Comparison of ENCODE assay signal across 8 cellular contexts in the genomic region with DNA sequence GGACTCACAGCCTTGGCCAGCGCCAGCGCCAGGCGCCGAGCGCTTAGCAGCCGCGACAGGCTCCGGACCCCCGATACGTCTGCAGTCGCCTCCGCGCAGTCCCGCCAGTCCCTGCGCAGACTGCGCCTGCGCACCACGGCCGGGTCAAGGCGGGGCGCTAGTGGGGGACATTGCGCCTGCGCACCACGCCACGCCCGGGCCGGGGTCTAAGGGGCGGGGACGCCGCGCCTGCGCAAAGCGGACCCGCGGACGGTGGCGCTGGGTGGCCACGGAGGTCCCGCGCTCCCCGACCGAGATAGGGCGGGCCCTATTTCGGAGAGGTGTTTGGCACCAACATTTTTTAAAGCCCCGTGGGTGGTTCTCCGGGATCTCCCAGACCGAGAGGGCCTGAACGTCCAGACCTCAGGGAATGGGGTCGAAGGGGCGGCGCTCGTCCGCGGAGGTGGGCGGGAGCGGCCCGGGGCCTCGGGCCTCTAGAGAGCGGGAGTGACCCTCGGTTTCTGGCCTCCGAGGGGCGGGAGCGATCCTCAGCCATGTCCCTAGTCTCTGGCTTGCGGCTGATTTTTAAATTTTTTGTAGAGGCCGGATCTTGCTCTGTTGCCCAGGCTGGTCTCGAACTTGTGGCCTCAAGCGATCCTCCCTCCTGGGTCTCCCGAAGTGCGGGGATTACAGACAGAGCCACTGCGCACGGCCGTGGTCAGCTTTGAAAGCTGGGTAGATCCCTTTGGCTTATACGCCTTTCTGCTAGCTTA.
DNase-seq lines count a peak whose midpoint lies in the region; ATAC-seq, FAIRE-seq and TF ChIP-seq lines count a peak whose summit lies in the region.
"Not testable (repeated sequence)": the region's sequence is repeated elsewhere in the genome, so short reads cannot be mapped to it uniquely, and the experiment has no call there.

No MANE protein-coding gene starts in this region.

- H3K9me3 Mint-ChIP-seq in activated CD8-positive, alpha-beta memory T cell treated with anti-CD3 and anti-CD28 coated beads, Interleukin-2, amount 10 ng/mL, durations not matched to agents 7 days and 5 days (ENCODE audit: low read depth), result not testable (repeated sequence)

- not testable (repeated sequence) for H3K27me3 Mint-ChIP-seq in activated CD8-positive, alpha-beta memory T cell treated with anti-CD3 and anti-CD28 coated beads, Interleukin-2, amount 10 ng/mL, durations not matched to agents 7 days and 5 days

- peak overlapping the region; percentile 74 for H3K4me3 Mint-ChIP-seq in activated CD8-positive, alpha-beta memory T cell treated with anti-CD3 and anti-CD28 coated beads, Interleukin-2, amount 10 ng/mL, durations not matched to agents 7 days and 5 days

- H3K27ac ChIP-seq in dorsolateral prefrontal cortex (peak overlapping the region in 53 of 59 donors; percentile 24 to 95 (median 78)), kidney (ENCODE audit: low read depth in 2 of 2, low read length in 2 of 2) (peak overlapping the region; percentile 53 to 83), upper lobe of right lung (peak overlapping the region; percentile 84)

- peak overlapping the region; percentile 74 for H3K27ac Mint-ChIP-seq in activated CD8-positive, alpha-beta memory T cell treated with anti-CD3 and anti-CD28 coated beads, Interleukin-2, amount 10 ng/mL, durations not matched to agents 7 days and 5 days

- not testable (repeated sequence) for H3K27me3 ChIP-seq in dorsolateral prefrontal cortex, upper lobe of right lung

- H3K36me3 ChIP-seq in kidney (ENCODE audit: control insufficient read depth in 1 of 2, insufficient read depth in 2 of 2, low read length in 2 of 2); upper lobe of right lung: not testable (repeated sequence)

- not testable (repeated sequence) for H3K36me3 Mint-ChIP-seq in activated CD8-positive, alpha-beta memory T cell treated with anti-CD3 and anti-CD28 coated beads, Interleukin-2, amount 10 ng/mL, durations not matched to agents 7 days and 5 days

- peak; percentile 64 for TF ChIP-seq POLR2A in GM15510 (IDR thresholded peaks at IDR 0.05; ENCODE audit: borderline replicate concordance, extremely low read depth, insufficient read length)

- H3K4me1 Mint-ChIP-seq in activated CD8-positive, alpha-beta memory T cell treated with anti-CD3 and anti-CD28 coated beads, Interleukin-2, amount 10 ng/mL, durations not matched to agents 7 days and 5 days, result not testable (repeated sequence)

- FAIRE-seq in kidney (lab: Jason Lieb, UNC), result not testable (repeated sequence)

- CTCF ChIA-PET in activated CD8-positive, alpha-beta memory T cell treated with anti-CD3 and anti-CD28 coated beads, Interleukin-2, amount 10 ng/mL, durations not matched to agents 7 days and 5 days (lab: Charles Lee), result not testable (repeated sequence)

- TF ChIP-seq CTCF in dorsolateral prefrontal cortex (IDR thresholded peaks at IDR 0.05 in 54 of 56, conservative IDR thresholded peaks at IDR 0.05 in 2 of 56; ENCODE audit: low read depth in 1 of 56, partially characterized antibody in 56 of 56), result peak in 15 of 56 donors; percentile 5 to 40 (median 19)
- not testable (repeated sequence) for TF ChIP-seq CTCF in kidney (IDR thresholded peaks at IDR 0.05; ENCODE audit: borderline replicate concordance, extremely low read depth, insufficient read depth); upper lobe of right lung (IDR thresholded peaks at IDR 0.05)

- H3K4me3 ChIP-seq in dorsolateral prefrontal cortex (peak overlapping the region; percentile 34 to 95 (median 77)), kidney (ENCODE audit: low read length in 2 of 2) (peak overlapping the region; percentile 45 to 69), skeletal muscle cell (ENCODE audit: low read depth, low read length) (peak overlapping the region; percentile 62), upper lobe of right lung (peak overlapping the region; percentile 74)

- peak overlapping the region; percentile 32 to 61 for H3K9ac ChIP-seq in kidney (ENCODE audit: low read length in 2 of 2)

- peak; percentile 46 for ATAC-seq in HG02571 (IDR thresholded peaks at IDR 0.05; ENCODE audit: unreplicated experiment)
- peak; percentile 92 for ATAC-seq in activated CD8-positive, alpha-beta memory T cell treated with anti-CD3 and anti-CD28 coated beads, Interleukin-2, amount 10 ng/mL, durations not matched to agents 7 days and 5 days
- ATAC-seq in upper lobe of right lung, result peak; percentile 91

- H3K9me3 ChIP-seq in kidney (ENCODE audit: control insufficient read depth in 1 of 2, low read length in 2 of 2); upper lobe of right lung: not testable (repeated sequence)

- not testable (repeated sequence) for H3K4me1 ChIP-seq in kidney (ENCODE audit: control insufficient read depth in 1 of 2, insufficient read depth in 1 of 2, low read depth in 1 of 2, low read length in 2 of 2); upper lobe of right lung

- intact Hi-C loops in dorsolateral prefrontal cortex (cut with DNase I); kidney (cut with DNase I); upper lobe of right lung (cut with DNase I): not testable (repeated sequence)

- peak; percentile 74 for DNase-seq in M059J (ENCODE audit: low read depth)
- peak; percentile 91 for DNase-seq in activated CD8-positive, alpha-beta memory T cell treated with anti-CD3 and anti-CD28 coated beads, Interleukin-2, amount 10 ng/mL, durations not matched to agents 7 days and 5 days
- DNase-seq in dorsolateral prefrontal cortex, result peak; percentile 54 to 95 (median 76)
- DNase-seq in kidney, result peak; percentile 96
- peak; percentile 8 for DNase-seq in skeletal muscle cell (ENCODE audit: low read depth)
- DNase-seq in upper lobe of right lung, result peak; percentile 96

Comparison
In these comparisons a context has a peak if more than half of its experiments do, and no peak if none do; other contexts are left out.
1. Peak in every context shown above with its lines: DNase-seq, ATAC-seq, H3K4me3 ChIP-seq and H3K27ac ChIP-seq.
2. DNase-seq: peak in every context shown above with its lines; median percentile 96 in kidney; 96 in upper lobe of right lung; 91 in activated CD8-positive, alpha-beta memory T cell treated with anti-CD3 and anti-CD28 coated beads, Interleukin-2, amount 10 ng/mL, durations not matched to agents 7 days and 5 days; 76 in dorsolateral prefrontal cortex; 74 in M059J; 8 in skeletal muscle cell.